In genomic region chr2:104849618-104850097, GRCh38 we compare ENCODE assay signal across 9 cellular contexts. TPM values are rescaled to one million over a fixed set of nuclear protein-coding genes. Genes with fewer than 3 reads are reported as not detected.
DNase-seq lines count a peak whose midpoint lies in the region; ATAC-seq and TF ChIP-seq lines count a peak whose summit lies in the region.
"Had no signal": no experiment of that assay in that cellular context is flagged by ENCODE, and none has a peak within 500 bp of the region (broad histone marks: within the 10 kb centered on the region; RNA-seq: fewer than 3 reads in every experiment).

No MANE protein-coding gene starts in this region.

- DNase-seq in AG04449 (ENCODE audit: low read depth, low spot score) (peak; percentile 19), KBM-7 (peak; percentile 85), brain microvascular endothelial cell (peak; percentile 43), left lobe of liver (ENCODE audit: low spot score) (no peak)
- peak; percentile 33 to 41 for DNase-seq in stimulated activated CD8-positive, alpha-beta memory T cell treated with anti-CD3 and anti-CD28 coated beads, Interleukin-15, amount 100 ng/mL, for 48 hours (ENCODE audit: low read depth in 2 of 2)

- POLR2A ChIA-PET in AG04449 (lab: Yijun Ruan, JAX) = interaction anchor here (0.6 kb wide), 1 partner anchor 84 kb away, joined by 3 read pairs; no protein-coding TSS in a partner anchor

- no peak overlapping the region for H3K4me3 ChIP-seq in AG04449 (ENCODE audit: low read depth, low read length)
- H3K4me3 ChIP-seq in brain microvascular endothelial cell (ENCODE audit: low read depth, low read length) = no peak overlapping the region
- H3K4me3 ChIP-seq: ovary had no signal

- CTCF ChIA-PET in AG04449 (lab: Yijun Ruan, JAX) = interaction anchor here (0.6 to 3.2 kb wide), 41 partner anchors 10 to 1689 kb away, joined by 3 to 52 read pairs (median 4); no protein-coding TSS in a partner anchor

- in situ Hi-C loops in KBM-7 (cut with MboI; ENCODE audit: low pct_unique_long_range_greater_than_20kb, low sequenced_read_pairs) = loop anchor here (25.0 kb wide), 1 partner anchor 212 kb away; no protein-coding TSS in a partner anchor
- in situ Hi-C loops in brain microvascular endothelial cell (cut with HindIII; ENCODE audit: low pct_ligation_motif_present, low sequenced_read_pairs) = no loop called here

- peaks cover 85% of the 10 kb centered on the region for H3K27me3 ChIP-seq in brain microvascular endothelial cell (replicated peaks)
- H3K27me3 ChIP-seq: ovary had no signal

- no peaks in the 10 kb centered on the region for H3K36me3 ChIP-seq in brain microvascular endothelial cell (replicated peaks)
- H3K36me3 ChIP-seq: ovary had no signal

- ATAC-seq in SK-N-SH treated with all-trans-retinoic acid at 6 μM for 48 hours = peak; percentile 56
- ATAC-seq in left lobe of liver = peak; percentile 82
- ATAC-seq in HG02678 (IDR thresholded peaks at IDR 0.05; ENCODE audit: unreplicated experiment) = no peak

- peak; percentile 63 for TF ChIP-seq CTCF in AG04449 (IDR thresholded peaks at IDR 0.05; ENCODE audit: insufficient read depth, low read length, missing control alignments)
- TF ChIP-seq CTCF in GM12872 (IDR thresholded peaks at IDR 0.05; ENCODE audit: insufficient read depth, low read depth, low read length) = peak; percentile 74
- TF ChIP-seq CTCF in brain microvascular endothelial cell (IDR thresholded peaks at IDR 0.05; ENCODE audit: low read depth, low read length, missing control alignments) = peak; percentile 83

- no peak overlapping the region for H3K27ac ChIP-seq in brain microvascular endothelial cell
- H3K27ac ChIP-seq: ovary had no signal

TF ChIP-seq in SK-N-SH treated with all-trans-retinoic acid at 6 μM for 48 hours, 23 proteins besides CTCF, POLR2A, EP300 and RAD21:
- TF ChIP-seq ZFP3 (CRISPR knock-in tag; IDR thresholded peaks at IDR 0.05) (no peak), POU6F1 (CRISPR knock-in tag; IDR thresholded peaks at IDR 0.05; ENCODE audit: borderline replicate concordance, low read depth) (no peak), TOX (CRISPR knock-in tag; IDR thresholded peaks at IDR 0.05; ENCODE audit: borderline replicate concordance) (no peak), ZNF565 (CRISPR knock-in tag; conservative IDR thresholded peaks at IDR 0.05; ENCODE audit: low read depth) (no peak), ZC3H10 (CRISPR knock-in tag; IDR thresholded peaks at IDR 0.05) (no peak), RARB (CRISPR knock-in tag; IDR thresholded peaks at IDR 0.05) (no peak), PATZ1 (CRISPR knock-in tag; IDR thresholded peaks at IDR 0.05; ENCODE audit: borderline replicate concordance) (no peak), SNAI2 (CRISPR knock-in tag; IDR thresholded peaks at IDR 0.05) (no peak), PPARA (CRISPR knock-in tag; IDR thresholded peaks at IDR 0.05; ENCODE audit: borderline replicate concordance) (no peak), TSHZ2 (CRISPR knock-in tag; IDR thresholded peaks at IDR 0.05) (no peak), ISL1 (CRISPR knock-in tag; IDR thresholded peaks at IDR 0.05) (no peak), ZNF8 (CRISPR knock-in tag; IDR thresholded peaks at IDR 0.05) (no peak), BACH2 (CRISPR knock-in tag; IDR thresholded peaks at IDR 0.05; ENCODE audit: borderline replicate concordance) (no peak), CSRNP3 (CRISPR knock-in tag; IDR thresholded peaks at IDR 0.05) (no peak), OSR1 (CRISPR knock-in tag; IDR thresholded peaks at IDR 0.05) (no peak), GLIS3 (CRISPR knock-in tag; IDR thresholded peaks at IDR 0.05) (no peak)

RNA-seq across cellular contexts. Expression of gene POU3F3, which starts 4.3 kb away (rescaled TPM):
- total RNA-seq in left lobe of liver = not detected
